ENCODE assay signal across 1 cellular context in genomic region chr13:114151565-114152284, GRCh38.
TF ChIP-seq lines count a peak whose summit lies in the region.

No MANE protein-coding gene starts in this region.

TF ChIP-seq in HepG2, 621 proteins besides CTCF, POLR2A, EP300 and RAD21 (continued from another document):
- TF ChIP-seq STAT6 (CRISPR knock-in tag; IDR thresholded peaks at IDR 0.05; ENCODE audit: borderline replicate concordance) (no peak), NR1H2 (CRISPR knock-in tag; IDR thresholded peaks at IDR 0.05; ENCODE audit: borderline replicate concordance, low read depth) (no peak), PPARG (CRISPR knock-in tag; conservative IDR thresholded peaks at IDR 0.05) (peak; percentile 43; the same call in 1 of the 2 replicates)
TF ChIP-seq in HepG2: peak in this region for 3.
